9 cellular contexts compared by ENCODE assay signal in the genomic region with DNA sequence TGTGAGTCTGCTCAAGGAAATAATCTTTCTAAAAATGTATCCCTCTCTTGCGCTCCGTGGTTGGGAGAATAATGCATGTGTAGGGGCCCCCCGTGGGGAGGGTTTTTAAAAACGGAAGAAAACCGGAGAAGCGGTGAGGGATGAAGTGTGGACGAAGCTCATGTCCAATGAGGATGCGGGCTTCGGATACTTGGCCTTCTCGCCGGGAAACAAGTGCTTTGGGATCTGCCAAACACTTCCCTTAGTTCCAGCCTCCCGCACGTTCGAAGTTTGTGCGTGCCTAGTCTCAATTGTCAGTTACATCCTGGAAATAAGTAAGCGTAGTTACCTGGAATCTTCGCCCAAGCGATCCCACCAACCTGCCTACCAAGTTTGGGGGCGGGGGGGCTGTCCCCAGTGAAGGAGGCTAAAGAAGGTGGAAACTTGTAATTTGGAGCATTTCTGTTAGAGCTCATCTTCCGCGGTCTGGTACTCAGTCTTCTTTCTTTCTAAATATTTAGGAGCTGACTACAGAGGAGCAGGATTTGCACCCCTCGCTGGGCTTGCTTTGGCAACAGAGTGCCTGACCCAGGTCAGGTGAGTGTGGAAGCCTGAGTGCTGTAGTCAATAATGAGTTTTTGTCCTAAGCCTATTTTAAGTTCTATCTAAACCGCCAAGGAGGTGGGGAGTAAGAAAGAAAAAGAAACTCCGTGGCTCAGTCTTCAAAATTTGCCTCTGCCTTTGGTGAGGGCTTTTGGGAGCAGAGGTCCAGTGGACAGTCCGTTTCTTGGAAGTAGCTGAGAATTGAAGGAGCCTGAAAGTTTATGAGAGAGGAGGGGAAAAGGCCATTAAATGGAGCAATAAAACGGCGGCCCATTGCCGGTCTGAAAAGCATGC. TPM values are rescaled to one million over a fixed set of nuclear protein-coding genes. Genes with fewer than 3 reads are reported as not detected.
A peak's percentile ranks its signal among the peaks of the same experiment; 100 is the strongest.
DNase-seq lines count a peak whose midpoint lies in the region; ATAC-seq, FAIRE-seq and TF ChIP-seq lines count a peak whose summit lies in the region.
"Had no signal": no experiment of that assay in that cellular context is flagged by ENCODE, and none has a peak within 500 bp of the region (broad histone marks: within the 10 kb centered on the region; RNA-seq: fewer than 3 reads in every experiment).

No MANE protein-coding gene starts in this region.

- H3K79me2 ChIP-seq in HepG2 (ENCODE audit: insufficient read depth, low read length) = peaks cover 4% of the 10 kb centered on the region

- H3K36me3 ChIP-seq in Peyer's patch (no peaks in the 10 kb centered on the region), HepG2 (replicated peaks in 1 of 2; ENCODE audit: control insufficient read depth in 1 of 2, insufficient read depth in 2 of 2, low read length in 2 of 2) (no peaks in the 10 kb centered on the region; a peak in 1 of 5 replicates), suprapubic skin (no peaks in the 10 kb centered on the region)

- H3K4me1 ChIP-seq in Peyer's patch = peaks cover 0 to 11% (median 0%) of the 10 kb centered on the region in 4 donors
- peaks cover 61% of the 10 kb centered on the region for H3K4me1 ChIP-seq in HepG2 (ENCODE audit: insufficient read depth, low read length)
- H3K4me1 ChIP-seq in suprapubic skin = peaks cover 22% of the 10 kb centered on the region

- TSS peak; percentile 69 for BruUV-seq in HepG2 (replicated peaks; lab: Mats Ljungman, UMichigan)

- no peak for TF ChIP-seq POLR2A in Peyer's patch (IDR thresholded peaks at IDR 0.05)
- no peak for TF ChIP-seq POLR2A in HepG2 (IDR thresholded peaks at IDR 0.05; ENCODE audit: insufficient read depth in 1 of 2, low read depth in 2 of 2, low read length in 2 of 2)
- TF ChIP-seq POLR2A in suprapubic skin (IDR thresholded peaks at IDR 0.05) = no peak

- no peaks in the 10 kb centered on the region for H4K20me1 ChIP-seq in HepG2 (ENCODE audit: insufficient read depth, low read length)

- 45% methylated on average over 28 of the region's 28 CpGs for WGBS in HepG2 (ENCODE audit: low lambda C conversion rate)
- WGBS in suprapubic skin = 12% methylated on average over 27 of the region's 28 CpGs

- no peaks in the 10 kb centered on the region for H3K27me3 ChIP-seq in Peyer's patch
- H3K27me3 ChIP-seq in HepG2 (ENCODE audit: control insufficient read depth in 1 of 2, insufficient read depth in 2 of 2, low read length in 2 of 2) = no peaks in the 10 kb centered on the region; a peak in 1 of 5 replicates
- no peaks in the 10 kb centered on the region for H3K27me3 ChIP-seq in suprapubic skin

- no peak for TF ChIP-seq RAD21 in HepG2 (CRISPR knock-in tag; IDR thresholded peaks at IDR 0.05)

- TF ChIP-seq CTCF in Peyer's patch (IDR thresholded peaks at IDR 0.05) = no peak
- no peak for TF ChIP-seq CTCF in HepG2 (CRISPR knock-in tag; IDR thresholded peaks at IDR 0.05)
- no peak for TF ChIP-seq CTCF in suprapubic skin (IDR thresholded peaks at IDR 0.05)

- peak overlapping the region; percentile 75; the same call in 1 of the 2 replicates for H3K9ac ChIP-seq in HepG2 (ENCODE audit: insufficient read depth, low read depth, low read length)

- H3K4me3 ChIP-seq in Peyer's patch (peak overlapping the region; percentile 60 to 95 (median 76)), HepG2 (replicated peaks in 1 of 3; ENCODE audit: insufficient read depth in 1 of 3, low read depth in 2 of 3, low read length in 3 of 3) (peak overlapping the region; percentile 87 to 93 (median 92)), suprapubic skin (peak overlapping the region; percentile 89)

- intact Hi-C loops in HepG2 (cut with micrococcal nuclease; ENCODE audit: unreplicated experiment) = loop anchor here (1.0 to 10.0 kb wide), 5 partner anchors 13 to 141 kb away; a partner anchor contains a TSS

- peak overlapping the region; percentile 33 to 92 (median 60) for H3K27ac ChIP-seq in Peyer's patch
- H3K27ac ChIP-seq in HepG2 (ENCODE audit: extremely low read length, insufficient read depth, low read length) = no peak overlapping the region
- H3K27ac ChIP-seq in suprapubic skin = no peak overlapping the region
- H3K27ac ChIP-seq: C4-2B had no signal

- H3K9me3 ChIP-seq in Peyer's patch (no peaks in the 10 kb centered on the region), HepG2 (ENCODE audit: low read length) (no peaks in the 10 kb centered on the region), suprapubic skin (no peaks in the 10 kb centered on the region)

- in situ Hi-C loops in HepG2 (cut with HindIII; ENCODE audit: extremely low pct_ligation_motif_present, low pct_unique_long_range_greater_than_20kb) = no loop called here

- peak; percentile 7 for DNase-seq in NCI-H2227 (lab: John Stamatoyannopoulos, UW; ENCODE audit: unreplicated experiment)
- DNase-seq in NCI-H2227 treated with DMSO at 0.1 percent for 48 hours (lab: John Stamatoyannopoulos, UW) = no peak
- DNase-seq in Peyer's patch = peak in 2 of 3 donors; percentile 28 to 56
- peak; percentile 36 for DNase-seq in cerebellar cortex (ENCODE audit: low spot score)
- DNase-seq in HepG2 (ENCODE audit: low spot score) = no peak
- DNase-seq in suprapubic skin (ENCODE audit: low spot score in 2 of 2) = no peak
- no peak for DNase-seq in GM19240 (ENCODE audit: insufficient read length, low spot score)

- ATAC-seq in HepG2 (no peak), GM18907 (IDR thresholded peaks at IDR 0.05; ENCODE audit: unreplicated experiment) (no peak)

- CTCF ChIA-PET in HepG2 (lab: Yijun Ruan, JAX; ENCODE audit: low intra/inter-chr PET ratio, low total read pairs) = no interaction called here

- POLR2A ChIA-PET in HepG2 (lab: Yijun Ruan, JAX) = interaction anchor here (0.8 to 3.3 kb wide), 17 partner anchors 13 to 695 kb away, joined by 3 to 120 read pairs (median 6); a partner anchor contains a TSS

- FAIRE-seq in HepG2 (lab: Jason Lieb, UNC) = no peak

- peak overlapping the region; percentile 89 for H3K4me2 ChIP-seq in HepG2 (ENCODE audit: low read depth, low read length)

- TF ChIP-seq EP300 in HepG2 (IDR thresholded peaks at IDR 0.05; ENCODE audit: low read depth in 2 of 2, low read length in 2 of 2) (no peak), HepG2 (CRISPR knock-in tag; IDR thresholded peaks at IDR 0.05; ENCODE audit: borderline replicate concordance) (no peak), suprapubic skin (IDR thresholded peaks at IDR 0.05) (no peak)

- H2AFZ ChIP-seq in HepG2 (ENCODE audit: low read length) = no peak overlapping the region

RNA-seq across cellular contexts. Expression of a gene that starts 1.0 kb away (rescaled TPM):
- total RNA-seq in Peyer's patch (100 to 1,000 TPM in 1 of 4 donors, 10 to 100 TPM in 3; 13.3 to 142 (median 22.7) TPM), HepG2 (2016; rRNA removed; fragmentation: Illumina TruSeq; extraction: Trizol) (10.1 and 11.4 TPM in 2 replicates), suprapubic skin (10 to 100 TPM; 14.7 to 45.1 (median 21.0) TPM)
- total RNA-seq in HepG2 (2016; cell fraction: cytosol; rRNA removed; fragmentation: Illumina TruSeq; extraction: Trizol; ENCODE audit: low read depth) = 1.5 and 2.1 TPM in 2 replicates
- 11.8 and 12.0 TPM in 2 replicates for total RNA-seq in HepG2 (2016; cell fraction: insoluble cytoplasmic fraction; rRNA removed; fragmentation: Illumina TruSeq; extraction: Trizol)
- 3.9 and 4.1 TPM in 2 replicates for total RNA-seq in HepG2 (2016; cell fraction: membrane; rRNA removed; fragmentation: Illumina TruSeq; extraction: Trizol)
- 32.1 and 34.1 TPM in 2 replicates for total RNA-seq in HepG2 (2016; cell fraction: nucleus; rRNA removed; fragmentation: Illumina TruSeq; extraction: Trizol)
- polyA plus RNA-seq in HepG2 (2011; rRNA removed) = 6.3 and 10.0 TPM in 2 replicates
- 4.4 and 4.5 TPM in 2 replicates for polyA plus RNA-seq in HepG2 (2011; cell fraction: cytosol; rRNA removed)
- 9.3 and 10.4 TPM in 2 replicates for polyA plus RNA-seq in HepG2 (2011; cell fraction: nucleus; rRNA removed)
- 9.7 and 13.7 TPM in 2 replicates for polyA plus RNA-seq in HepG2 (2012)
- 0.59 and 0.74 TPM in 2 replicates for polyA plus RNA-seq in HepG2 (2016; cell fraction: cytosol; fragmentation: Illumina TruSeq; extraction: Trizol; ENCODE audit: low read depth)
- polyA plus RNA-seq in HepG2 (2016; cell fraction: insoluble cytoplasmic fraction; fragmentation: Illumina TruSeq; extraction: Trizol; ENCODE audit: low read depth) = 5.4 and 5.7 TPM in 2 replicates
- polyA plus RNA-seq in HepG2 (2016; cell fraction: membrane; fragmentation: Illumina TruSeq; extraction: Trizol; ENCODE audit: low read depth) = 0.90 and 1.2 TPM in 2 replicates
- polyA plus RNA-seq in HepG2 (2016; cell fraction: nucleus; fragmentation: Illumina TruSeq; extraction: Trizol; ENCODE audit: insufficient read depth, low read depth) = 12.6 and 14.0 TPM in 2 replicates
- 31.4 and 330 TPM in 2 replicates for polyA minus RNA-seq in HepG2 (2011; rRNA and poly(A)+ RNA removed; ENCODE audit: low replicate concordance)
- 12.1 and 15.5 TPM in 2 replicates for polyA minus RNA-seq in HepG2 (2011; cell fraction: cytosol; rRNA and poly(A)+ RNA removed)
- polyA minus RNA-seq in HepG2 (2011; cell fraction: nucleus; rRNA and poly(A)+ RNA removed) = 75.3 and 85.2 TPM in 2 replicates

RNA-seq across cellular contexts. Expression of a gene that starts 27.1 kb away (rescaled TPM):
- 10 to 100 TPM; 15.7 to 28.9 (median 26.8) TPM for total RNA-seq in Peyer's patch
- 14.1 and 28.9 TPM in 2 replicates for total RNA-seq in HepG2 (2016; rRNA removed; fragmentation: Illumina TruSeq; extraction: Trizol)
- total RNA-seq in HepG2 (2016; cell fraction: cytosol; rRNA removed; fragmentation: Illumina TruSeq; extraction: Trizol; ENCODE audit: low read depth) = 9.1 and 10.4 TPM in 2 replicates
- total RNA-seq in HepG2 (2016; cell fraction: insoluble cytoplasmic fraction; rRNA removed; fragmentation: Illumina TruSeq; extraction: Trizol) = 15.7 and 30.9 TPM in 2 replicates
- 10.4 and 11.0 TPM in 2 replicates for total RNA-seq in HepG2 (2016; cell fraction: membrane; rRNA removed; fragmentation: Illumina TruSeq; extraction: Trizol)
- total RNA-seq in HepG2 (2016; cell fraction: nucleus; rRNA removed; fragmentation: Illumina TruSeq; extraction: Trizol) = 35.9 and 39.6 TPM in 2 replicates
- polyA plus RNA-seq in HepG2 (2011; rRNA removed) = 18.5 and 19.4 TPM in 2 replicates
- 25.4 and 26.1 TPM in 2 replicates for polyA plus RNA-seq in HepG2 (2011; cell fraction: cytosol; rRNA removed)
- 23.9 and 25.8 TPM in 2 replicates for polyA plus RNA-seq in HepG2 (2011; cell fraction: nucleus; rRNA removed)
- polyA plus RNA-seq in HepG2 (2012) = 13.5 and 16.1 TPM in 2 replicates
- 2.1 and 2.6 TPM in 2 replicates for polyA plus RNA-seq in HepG2 (2016; cell fraction: cytosol; fragmentation: Illumina TruSeq; extraction: Trizol; ENCODE audit: low read depth)
- 11.5 and 12.3 TPM in 2 replicates for polyA plus RNA-seq in HepG2 (2016; cell fraction: insoluble cytoplasmic fraction; fragmentation: Illumina TruSeq; extraction: Trizol; ENCODE audit: low read depth)
- 4.8 and 5.8 TPM in 2 replicates for polyA plus RNA-seq in HepG2 (2016; cell fraction: membrane; fragmentation: Illumina TruSeq; extraction: Trizol; ENCODE audit: low read depth)
- polyA plus RNA-seq in HepG2 (2016; cell fraction: nucleus; fragmentation: Illumina TruSeq; extraction: Trizol; ENCODE audit: insufficient read depth, low read depth) = 26.9 and 28.6 TPM in 2 replicates
- 41.6 and 45.0 TPM in 2 replicates for polyA minus RNA-seq in HepG2 (2011; rRNA and poly(A)+ RNA removed; ENCODE audit: low replicate concordance)
- polyA minus RNA-seq in HepG2 (2011; cell fraction: cytosol; rRNA and poly(A)+ RNA removed) = 10.6 and 13.7 TPM in 2 replicates
- 63.1 and 66.0 TPM in 2 replicates for polyA minus RNA-seq in HepG2 (2011; cell fraction: nucleus; rRNA and poly(A)+ RNA removed)
- total RNA-seq in suprapubic skin = 10 to 100 TPM; 38.9 to 47.3 (median 42.3) TPM

Comparison
In these comparisons a context has a peak if more than half of its experiments do, and no peak if none do; other contexts are left out.
1. DNase-seq: peak in NCI-H2227 (single experiment), Peyer's patch (2 of 3) and cerebellar cortex (single experiment); none in NCI-H2227 treated with DMSO at 0.1 percent for 48 hours (single experiment), HepG2 (single experiment), suprapubic skin (0 of 2) and GM19240 (single experiment).
2. H3K27ac ChIP-seq: peak in Peyer's patch (4 of 4); none in HepG2 (single experiment) and suprapubic skin (single experiment).
3. Peak in every context shown above with its lines, with median percentiles within 50 percentile points of each other: H3K4me3 ChIP-seq.